2 cellular contexts compared by ENCODE assay signal in the genomic region with DNA sequence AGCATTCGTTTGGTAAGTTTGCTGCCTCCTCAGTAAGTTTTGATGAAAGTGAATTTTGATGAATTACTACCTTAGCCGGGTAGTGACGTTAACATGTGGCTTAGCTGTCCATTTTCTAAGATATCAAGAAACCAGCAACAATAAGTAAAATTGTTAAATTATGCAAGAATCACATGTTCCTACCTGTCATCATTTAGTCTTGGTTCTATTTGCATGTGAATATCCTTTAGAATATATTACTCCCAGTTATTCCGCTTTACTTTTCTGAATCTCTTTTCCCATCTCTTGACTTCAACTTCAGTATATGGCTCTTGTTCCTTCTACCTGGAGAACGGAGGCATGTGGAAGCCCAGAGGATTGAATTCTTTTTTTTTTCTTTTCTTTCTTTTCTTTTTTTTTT.
TF ChIP-seq lines count a peak whose summit lies in the region.

No MANE protein-coding gene starts in this region.

TF ChIP-seq in liver, 16 proteins besides CTCF, POLR2A, EP300 and RAD21 (continued from another document):
- TF ChIP-seq, protein P1, sequence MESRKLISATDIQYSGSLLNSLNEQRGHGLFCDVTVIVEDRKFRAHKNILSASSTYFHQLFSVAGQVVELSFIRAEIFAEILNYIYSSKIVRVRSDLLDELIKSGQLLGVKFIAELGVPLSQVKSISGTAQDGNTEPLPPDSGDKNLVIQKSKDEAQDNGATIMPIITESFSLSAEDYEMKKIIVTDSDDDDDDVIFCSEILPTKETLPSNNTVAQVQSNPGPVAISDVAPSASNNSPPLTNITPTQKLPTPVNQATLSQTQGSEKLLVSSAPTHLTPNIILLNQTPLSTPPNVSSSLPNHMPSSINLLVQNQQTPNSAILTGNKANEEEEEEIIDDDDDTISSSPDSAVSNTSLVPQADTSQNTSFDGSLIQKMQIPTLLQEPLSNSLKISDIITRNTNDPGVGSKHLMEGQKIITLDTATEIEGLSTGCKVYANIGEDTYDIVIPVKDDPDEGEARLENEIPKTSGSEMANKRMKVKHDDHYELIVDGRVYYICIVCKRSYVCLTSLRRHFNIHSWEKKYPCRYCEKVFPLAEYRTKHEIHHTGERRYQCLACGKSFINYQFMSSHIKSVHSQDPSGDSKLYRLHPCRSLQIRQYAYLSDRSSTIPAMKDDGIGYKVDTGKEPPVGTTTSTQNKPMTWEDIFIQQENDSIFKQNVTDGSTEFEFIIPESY (IDR thresholded peaks at IDR 0.05) = no peak
- TF ChIP-seq NR2F2 (IDR thresholded peaks at IDR 0.05) = no peak

TF ChIP-seq in HepG2, 621 proteins besides CTCF, POLR2A, EP300 and RAD21 (continued from another document):
- TF ChIP-seq MED8 (CRISPR knock-in tag; IDR thresholded peaks at IDR 0.05; ENCODE audit: insufficient replicate concordance) (no peak), GFI1 (CRISPR knock-in tag; IDR thresholded peaks at IDR 0.05; ENCODE audit: borderline replicate concordance) (no peak), ARNT2 (CRISPR knock-in tag; IDR thresholded peaks at IDR 0.05; ENCODE audit: low read depth) (no peak), NFIB (CRISPR knock-in tag; IDR thresholded peaks at IDR 0.05; ENCODE audit: borderline replicate concordance) (no peak), HOXA7 (CRISPR knock-in tag; IDR thresholded peaks at IDR 0.05) (no peak), HIVEP1 (CRISPR knock-in tag; IDR thresholded peaks at IDR 0.05) (no peak), ARID4A (CRISPR knock-in tag; IDR thresholded peaks at IDR 0.05; ENCODE audit: borderline replicate concordance) (no peak), ETV6 (CRISPR knock-in tag; conservative IDR thresholded peaks at IDR 0.05) (no peak)
- TF ChIP-seq, protein P1 (CRISPR knock-in tag; IDR thresholded peaks at IDR 0.05) = no peak
